30 cellular contexts compared by ENCODE assay signal in the genomic region with DNA sequence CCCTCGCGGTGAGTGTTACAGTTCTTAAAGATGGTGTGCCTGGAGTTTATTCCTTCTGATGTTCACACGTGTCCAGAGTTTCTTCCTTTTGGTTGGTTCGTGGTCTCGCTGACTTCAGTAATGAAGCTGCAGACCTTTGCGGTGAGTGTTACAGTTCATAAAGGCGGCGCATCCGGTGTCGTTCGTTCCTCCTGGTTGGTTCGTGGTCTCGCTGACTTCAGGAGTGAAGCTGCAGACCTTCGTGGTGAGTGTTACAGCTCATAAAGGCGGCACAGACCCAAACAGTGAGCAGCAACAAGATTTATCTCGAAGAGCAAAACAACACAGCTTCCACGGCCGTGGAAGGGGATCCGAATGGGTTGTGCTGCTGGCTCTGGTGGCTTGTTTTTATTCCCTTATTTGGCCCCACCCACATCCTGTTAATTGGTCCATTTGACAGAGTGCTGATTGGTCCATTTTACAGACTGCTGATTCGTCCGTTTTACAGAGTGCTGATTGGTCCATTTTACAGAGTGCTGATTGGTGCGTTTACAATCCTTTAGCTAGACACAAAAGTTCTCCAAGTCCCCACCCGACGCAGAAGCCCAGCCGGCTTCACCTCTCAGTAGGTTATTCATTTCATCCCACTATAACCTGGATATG. TPM values are rescaled to one million over a fixed set of nuclear protein-coding genes. Genes with fewer than 3 reads are reported as not detected.
DNase-seq lines count a peak whose midpoint lies in the region; ATAC-seq and TF ChIP-seq lines count a peak whose summit lies in the region.
"Had no signal": no experiment of that assay in that cellular context is flagged by ENCODE, and none has a peak within 500 bp of the region (broad histone marks: within the 10 kb centered on the region; RNA-seq: fewer than 3 reads in every experiment).

No MANE protein-coding gene starts in this region.

- no peak for DNase-seq in activated CD4-positive, alpha-beta T cell treated with anti-CD3 and anti-CD28 coated beads, Interleukin-2, amount 10 ng/mL, durations not matched to agents 24 days and 14 days
- DNase-seq in activated CD4-positive, alpha-beta T cell treated with anti-CD3 and anti-CD28 coated beads for 1 hour, result no peak
- peak in 2 of 10 experiments; percentile 6 to 25 for DNase-seq in CD4-positive, alpha-beta T cell
- DNase-seq in T-helper 2 cell treated with Interferon-gamma antibody and Interleukin-4, amounts not matched to agents 5 μg/mL and 100 μg/mL, for 36 hours (ENCODE audit: low spot score), result no peak
- peak in 2 of 3 donors; percentile 12 to 15 for DNase-seq in effector memory CD4-positive, alpha-beta T cell
- DNase-seq in NCI-H2081 (lab: John Stamatoyannopoulos, UW) (no peak), middle frontal gyrus (ENCODE audit: extremely low spot score, low spot score) (no peak), GM13977 (ENCODE audit: low spot score) (no peak)
- DNase-seq: adrenal gland, colonic mucosa, COR-L47, DMS79, endodermal cell, foreskin melanocyte, mesendoderm, NCI-H1694 treated with DMSO at 0.1 percent for 48 hours, NCI-H2171 treated with DMSO at 0.1 percent for 48 hours, NCI-H526 treated with DMSO at 0.1 percent for 48 hours had no signal

- in situ Hi-C loops in GM13977 (cut with MboI; ENCODE audit: low pct_unique_long_range_greater_than_20kb, low sequenced_read_pairs, unreplicated experiment), result loop anchor here (25.0 kb wide), 2 partner anchors 338 to 638 kb away; no protein-coding TSS in a partner anchor

- CTCF ChIA-PET in CD4-positive, alpha-beta T cell (lab: Charles Lee), result interaction anchor here (3.5 kb wide), 1 partner anchor 9 kb away, joined by 8 read pairs; no protein-coding TSS in a partner anchor

- intact Hi-C loops in activated CD4-positive, alpha-beta T cell treated with anti-CD3 and anti-CD28 coated beads, Interleukin-2, amount 10 ng/mL, durations not matched to agents 24 days and 14 days (cut with micrococcal nuclease), result no loop called here
- intact Hi-C loops in CD4-positive, alpha-beta T cell (cut with DNase I, micrococcal nuclease), result no loop called here

- no peak overlapping the region for H3K27ac ChIP-seq in CD4-positive, alpha-beta T cell (ENCODE audit: low read depth, low read length)
- H3K27ac ChIP-seq in effector memory CD4-positive, alpha-beta T cell (ENCODE audit: insufficient read depth, low read length, poor library complexity, severe bottlenecking), result no peak overlapping the region
- H3K27ac ChIP-seq: A549, adrenal gland, colonic mucosa, esophagus muscularis mucosa, SJSA1, vagina had no signal

- peaks cover under 1% of the 10 kb centered on the region for H3K4me1 ChIP-seq in effector memory CD4-positive, alpha-beta T cell (ENCODE audit: control insufficient read depth, insufficient read depth, low read length, poor library complexity, severe bottlenecking)
- H3K4me1 ChIP-seq: A549, adrenal gland, colonic mucosa, esophagus muscularis mucosa, SJSA1, vagina had no signal

- H3K27me3 ChIP-seq in CD4-positive, alpha-beta T cell (ENCODE audit: control insufficient read depth, insufficient read depth, low read length), result no peaks in the 10 kb centered on the region
- no peaks in the 10 kb centered on the region for H3K27me3 ChIP-seq in effector memory CD4-positive, alpha-beta T cell (replicated peaks; ENCODE audit: control insufficient read depth, insufficient read depth, low read length, poor library complexity, severe bottlenecking)
- H3K27me3 ChIP-seq: adrenal gland, colonic mucosa, esophagus muscularis mucosa, SJSA1, vagina had no signal

- ATAC-seq in CD4-positive, alpha-beta T cell (ENCODE audit: poor library complexity), result peak; percentile 60
- ATAC-seq: A549; left lobe of liver; stimulated activated memory B cell treated with anti-CD40 and anti-IgM and Interleukin-4, amounts not matched to agents 10 μg/mL and 1 μg/mL and 100 μg/mL, for 72 hours had no signal

- peaks cover 17% of the 10 kb centered on the region for H3K4me1 Mint-ChIP-seq in activated CD4-positive, alpha-beta T cell treated with anti-CD3 and anti-CD28 coated beads, Interleukin-2, amount 10 ng/mL, durations not matched to agents 24 days and 14 days
- H3K4me1 Mint-ChIP-seq in CD4-positive, alpha-beta T cell (ENCODE audit: low read depth), result peaks cover 37% of the 10 kb centered on the region
- H3K4me1 Mint-ChIP-seq in T-helper 2 cell treated with Interferon-gamma antibody and Interleukin-4, amounts not matched to agents 5 μg/mL and 100 μg/mL, for 36 hours (ENCODE audit: low read depth), result peaks cover 22% of the 10 kb centered on the region
- H3K4me1 Mint-ChIP-seq: stimulated activated memory B cell treated with anti-CD40 and anti-IgM and Interleukin-4, amounts not matched to agents 10 μg/mL and 1 μg/mL and 100 μg/mL, for 72 hours had no signal

- no peak for TF ChIP-seq CTCF in CD4-positive, alpha-beta T cell (IDR thresholded peaks at IDR 0.05)
- TF ChIP-seq CTCF in GM13977 (IDR thresholded peaks at IDR 0.05; ENCODE audit: extremely low read depth, insufficient read depth, missing control alignments), result no peak

- no peaks in the 10 kb centered on the region for H3K9me3 ChIP-seq in CD4-positive, alpha-beta T cell (ENCODE audit: control insufficient read depth, low read length)
- no peaks in the 10 kb centered on the region for H3K9me3 ChIP-seq in effector memory CD4-positive, alpha-beta T cell (ENCODE audit: control insufficient read depth, low read length)
- H3K9me3 ChIP-seq: A549, adrenal gland, colonic mucosa, esophagus muscularis mucosa, HAP-1, SJSA1, vagina had no signal

- no peak overlapping the region for H3K4me3 Mint-ChIP-seq in activated CD4-positive, alpha-beta T cell treated with anti-CD3 and anti-CD28 coated beads, Interleukin-2, amount 10 ng/mL, durations not matched to agents 24 days and 14 days
- H3K4me3 Mint-ChIP-seq in CD4-positive, alpha-beta T cell, result no peak overlapping the region
- H3K4me3 Mint-ChIP-seq in T-helper 2 cell treated with Interferon-gamma antibody and Interleukin-4, amounts not matched to agents 5 μg/mL and 100 μg/mL, for 36 hours, result no peak overlapping the region
- H3K4me3 Mint-ChIP-seq: activated T-helper 1 cell treated with anti-CD3 and anti-CD28 coated beads, Interleukin-12 subunit alpha, Interleukin-12 subunit beta, Interleukin-2, Interleukin-4 antibody, amounts not matched to agents 30 ng/mL and 10 ng/mL and 1 ng/mL, durations not matched to agents 14 hours and 24 hours and 36 hours; endodermal cell; stimulated activated memory B cell treated with anti-CD40 and anti-IgM and Interleukin-4, amounts not matched to agents 10 μg/mL and 1 μg/mL and 100 μg/mL, for 72 hours had no signal

- no peaks in the 10 kb centered on the region for H3K36me3 Mint-ChIP-seq in activated CD4-positive, alpha-beta T cell treated with anti-CD3 and anti-CD28 coated beads, Interleukin-2, amount 10 ng/mL, durations not matched to agents 24 days and 14 days (ENCODE audit: low read depth)
- H3K36me3 Mint-ChIP-seq in CD4-positive, alpha-beta T cell (ENCODE audit: low read depth), result no peaks in the 10 kb centered on the region
- peaks cover 6% of the 10 kb centered on the region for H3K36me3 Mint-ChIP-seq in T-helper 2 cell treated with Interferon-gamma antibody and Interleukin-4, amounts not matched to agents 5 μg/mL and 100 μg/mL, for 36 hours (ENCODE audit: low read depth)
- H3K36me3 Mint-ChIP-seq: stimulated activated memory B cell treated with anti-CD40 and anti-IgM and Interleukin-4, amounts not matched to agents 10 μg/mL and 1 μg/mL and 100 μg/mL, for 72 hours had no signal

- H3K27ac Mint-ChIP-seq in activated CD4-positive, alpha-beta T cell treated with anti-CD3 and anti-CD28 coated beads, Interleukin-2, amount 10 ng/mL, durations not matched to agents 24 days and 14 days, result peak overlapping the region; percentile 10
- peak overlapping the region; percentile 73 for H3K27ac Mint-ChIP-seq in CD4-positive, alpha-beta T cell
- peak overlapping the region; percentile 2 for H3K27ac Mint-ChIP-seq in T-helper 2 cell treated with Interferon-gamma antibody and Interleukin-4, amounts not matched to agents 5 μg/mL and 100 μg/mL, for 36 hours
- H3K27ac Mint-ChIP-seq: activated T-helper 1 cell treated with anti-CD3 and anti-CD28 coated beads, Interleukin-12 subunit alpha, Interleukin-12 subunit beta, Interleukin-2, Interleukin-4 antibody, amounts not matched to agents 30 ng/mL and 10 ng/mL and 1 ng/mL, durations not matched to agents 14 hours and 24 hours and 36 hours; endodermal cell; stimulated activated memory B cell treated with anti-CD40 and anti-IgM and Interleukin-4, amounts not matched to agents 10 μg/mL and 1 μg/mL and 100 μg/mL, for 72 hours had no signal

- H3K27me3 Mint-ChIP-seq in activated CD4-positive, alpha-beta T cell treated with anti-CD3 and anti-CD28 coated beads, Interleukin-2, amount 10 ng/mL, durations not matched to agents 24 days and 14 days, result peaks cover 9% of the 10 kb centered on the region
- no peaks in the 10 kb centered on the region for H3K27me3 Mint-ChIP-seq in CD4-positive, alpha-beta T cell
- H3K27me3 Mint-ChIP-seq in T-helper 2 cell treated with Interferon-gamma antibody and Interleukin-4, amounts not matched to agents 5 μg/mL and 100 μg/mL, for 36 hours (ENCODE audit: low read depth), result peaks cover 7% of the 10 kb centered on the region
- H3K27me3 Mint-ChIP-seq: stimulated activated memory B cell treated with anti-CD40 and anti-IgM and Interleukin-4, amounts not matched to agents 10 μg/mL and 1 μg/mL and 100 μg/mL, for 72 hours had no signal

- no peak overlapping the region for H3K4me3 ChIP-seq in effector memory CD4-positive, alpha-beta T cell (ENCODE audit: insufficient read depth, low read depth, low read length, poor library complexity, severe bottlenecking)
- H3K4me3 ChIP-seq: A549, adrenal gland, colonic mucosa, esophagus muscularis mucosa, HAP-1, SJSA1, smooth muscle cell, vagina had no signal

- H3K9me3 Mint-ChIP-seq in activated CD4-positive, alpha-beta T cell treated with anti-CD3 and anti-CD28 coated beads, Interleukin-2, amount 10 ng/mL, durations not matched to agents 24 days and 14 days, result no peaks in the 10 kb centered on the region
- no peaks in the 10 kb centered on the region for H3K9me3 Mint-ChIP-seq in CD4-positive, alpha-beta T cell
- H3K9me3 Mint-ChIP-seq in T-helper 2 cell treated with Interferon-gamma antibody and Interleukin-4, amounts not matched to agents 5 μg/mL and 100 μg/mL, for 36 hours, result peaks cover 5% of the 10 kb centered on the region
- H3K9me3 Mint-ChIP-seq: activated T-helper 1 cell treated with anti-CD3 and anti-CD28 coated beads, Interleukin-12 subunit alpha, Interleukin-12 subunit beta, Interleukin-2, Interleukin-4 antibody, amounts not matched to agents 30 ng/mL and 10 ng/mL and 1 ng/mL, durations not matched to agents 14 hours and 24 hours and 36 hours had no signal

- H3K36me3 ChIP-seq in effector memory CD4-positive, alpha-beta T cell (ENCODE audit: control insufficient read depth, insufficient read depth, low read length), result no peaks in the 10 kb centered on the region
- H3K36me3 ChIP-seq: adrenal gland, colonic mucosa, esophagus muscularis mucosa, HAP-1, SJSA1, vagina had no signal

- POLR2A ChIA-PET in CD4-positive, alpha-beta T cell (lab: Charles Lee), result interaction anchor here (1.1 to 2.1 kb wide), 2 partner anchors 319 to 341 kb away, joined by 3 to 5 read pairs; no protein-coding TSS in a partner anchor

RNA-seq across cellular contexts. Expression of a gene that starts 48.2 kb away (rescaled TPM):
- not detected in 2 replicates for total RNA-seq in activated CD4-positive, alpha-beta T cell treated with anti-CD3 and anti-CD28 coated beads, Interleukin-2, amount 10 ng/mL, durations not matched to agents 24 days and 14 days
- under 1 TPM; 0.36 to 0.50 TPM for total RNA-seq in CD4-positive, alpha-beta T cell
- total RNA-seq: activated T-helper 1 cell treated with anti-CD3 and anti-CD28 coated beads, Interleukin-12 subunit alpha, Interleukin-12 subunit beta, Interleukin-2, Interleukin-4 antibody, amounts not matched to agents 30 ng/mL and 10 ng/mL and 1 ng/mL, durations not matched to agents 14 hours and 24 hours and 36 hours; endodermal cell; LHCN-M2; osteoblast; renal cortical epithelial cell; SJSA1; smooth muscle cell; vagina had no signal

Comparison
In these comparisons a context has a peak if more than half of its experiments do, and no peak if none do; other contexts are left out.
1. DNase-seq: peak in effector memory CD4-positive, alpha-beta T cell (2 of 3); none in activated CD4-positive, alpha-beta T cell treated with anti-CD3 and anti-CD28 coated beads, Interleukin-2, amount 10 ng/mL, durations not matched to agents 24 days and 14 days (single experiment), activated CD4-positive, alpha-beta T cell treated with anti-CD3 and anti-CD28 coated beads for 1 hour (single experiment), T-helper 2 cell treated with Interferon-gamma antibody and Interleukin-4, amounts not matched to agents 5 μg/mL and 100 μg/mL, for 36 hours (single experiment), NCI-H2081 (0 of 2), middle frontal gyrus (single experiment) and GM13977 (single experiment).
2. H3K27ac Mint-ChIP-seq: peak in every context shown above with its lines; median percentile 73 in CD4-positive, alpha-beta T cell; 10 in activated CD4-positive, alpha-beta T cell treated with anti-CD3 and anti-CD28 coated beads, Interleukin-2, amount 10 ng/mL, durations not matched to agents 24 days and 14 days; 2 in T-helper 2 cell treated with Interferon-gamma antibody and Interleukin-4, amounts not matched to agents 5 μg/mL and 100 μg/mL, for 36 hours.